1 cellular context compared by ENCODE assay signal in genomic region chr16:31142109-31143035, GRCh38.
A peak's percentile ranks its signal among the peaks of the same experiment; 100 is the strongest.
TF ChIP-seq lines count a peak whose summit lies in the region.

No MANE protein-coding gene starts in this region.

TF ChIP-seq in HepG2, 621 proteins besides CTCF, POLR2A, EP300 and RAD21 (continued from another document and continues in another):
- TF ChIP-seq ZBTB49 (CRISPR knock-in tag; IDR thresholded peaks at IDR 0.05; ENCODE audit: borderline replicate concordance) (0 out of 2 replicates have a peak, but pooled peaks have one; percentile 33), TMF1 (CRISPR knock-in tag; IDR thresholded peaks at IDR 0.05; ENCODE audit: low read depth) (peak; percentile 82), RELA (CRISPR knock-in tag; IDR thresholded peaks at IDR 0.05) (peak; percentile 63; the same call in 1 of the 2 replicates), ZNF564 (CRISPR knock-in tag; IDR thresholded peaks at IDR 0.05) (peak; percentile 84), ZBTB10 (CRISPR knock-in tag; IDR thresholded peaks at IDR 0.05; ENCODE audit: borderline replicate concordance) (no peak), ZNF18 (CRISPR knock-in tag; IDR thresholded peaks at IDR 0.05; ENCODE audit: insufficient replicate concordance) (no peak), ZNF333 (CRISPR knock-in tag; IDR thresholded peaks at IDR 0.05; ENCODE audit: borderline replicate concordance) (no peak), PAX8 (CRISPR knock-in tag; IDR thresholded peaks at IDR 0.05; ENCODE audit: borderline replicate concordance) (0 out of 2 replicates have a peak, but pooled peaks have one; percentile 72), NFE2L2 (IDR thresholded peaks at IDR 0.05; ENCODE audit: low read length) (no peak), ZNF3 (CRISPR knock-in tag; IDR thresholded peaks at IDR 0.05) (no peak), MED8 (CRISPR knock-in tag; IDR thresholded peaks at IDR 0.05; ENCODE audit: insufficient replicate concordance) (peak; percentile 69), ZNF337 (CRISPR knock-in tag; IDR thresholded peaks at IDR 0.05; ENCODE audit: borderline replicate concordance, low read depth) (peak; percentile 57; the same call in 1 of the 2 replicates), ZNF367 (CRISPR knock-in tag; IDR thresholded peaks at IDR 0.05; ENCODE audit: borderline replicate concordance) (no peak), ZNF512 (CRISPR knock-in tag; IDR thresholded peaks at IDR 0.05) (no peak), HNF1B (CRISPR knock-in tag; IDR thresholded peaks at IDR 0.05) (peak; percentile 96), ZNF703 (CRISPR knock-in tag; IDR thresholded peaks at IDR 0.05; ENCODE audit: borderline replicate concordance) (no peak), HOXA7 (CRISPR knock-in tag; IDR thresholded peaks at IDR 0.05) (no peak), ZNF576 (CRISPR knock-in tag; IDR thresholded peaks at IDR 0.05) (no peak), ZNF547 (CRISPR knock-in tag; IDR thresholded peaks at IDR 0.05) (peak; percentile 81), ZBTB1 (CRISPR knock-in tag; IDR thresholded peaks at IDR 0.05; ENCODE audit: borderline replicate concordance) (no peak), ZMAT3 (CRISPR knock-in tag; conservative IDR thresholded peaks at IDR 0.05) (peak; percentile 74; the same call in 1 of the 2 replicates), ZFP37 (CRISPR knock-in tag; IDR thresholded peaks at IDR 0.05; ENCODE audit: borderline replicate concordance) (no peak), PHF20 (CRISPR knock-in tag; IDR thresholded peaks at IDR 0.05) (0 out of 2 replicates have a peak, but pooled peaks have one; percentile 16), ZNF318 (CRISPR knock-in tag; IDR thresholded peaks at IDR 0.05) (no peak), SAP130 (CRISPR knock-in tag; IDR thresholded peaks at IDR 0.05; ENCODE audit: low read depth) (peak; percentile 91), ZKSCAN8 (CRISPR knock-in tag; IDR thresholded peaks at IDR 0.05; ENCODE audit: borderline replicate concordance) (peak; percentile 67; the same call in 1 of the 2 replicates), ZSCAN29 (CRISPR knock-in tag; conservative IDR thresholded peaks at IDR 0.05) (no peak), ZNF629 (CRISPR knock-in tag; conservative IDR thresholded peaks at IDR 0.05) (no peak), TAF1 (CRISPR knock-in tag; IDR thresholded peaks at IDR 0.05) (no peak; the same call in 1 of the 2 replicates), ZNF879 (CRISPR knock-in tag; IDR thresholded peaks at IDR 0.05) (no peak), FOXO1 (CRISPR knock-in tag; IDR thresholded peaks at IDR 0.05) (no peak; the same call in none of the 2 replicates), MLLT10 (CRISPR knock-in tag; IDR thresholded peaks at IDR 0.05) (no peak), TFDP1 (CRISPR knock-in tag; IDR thresholded peaks at IDR 0.05; ENCODE audit: borderline replicate concordance) (peak; percentile 86), ZNF431 (CRISPR knock-in tag; IDR thresholded peaks at IDR 0.05; ENCODE audit: borderline replicate concordance, low read depth) (peak; percentile 82; the same call in 1 of the 2 replicates), ZNF30 (CRISPR knock-in tag; IDR thresholded peaks at IDR 0.05) (no peak), MIER3 (CRISPR knock-in tag; IDR thresholded peaks at IDR 0.05; ENCODE audit: borderline replicate concordance) (peak; percentile 87; the same call in 1 of the 2 replicates), ZKSCAN5 (CRISPR knock-in tag; IDR thresholded peaks at IDR 0.05) (no peak), ZNF557 (CRISPR knock-in tag; IDR thresholded peaks at IDR 0.05) (no peak), ZSCAN12 (CRISPR knock-in tag; IDR thresholded peaks at IDR 0.05) (no peak), TGIF2 (CRISPR knock-in tag; IDR thresholded peaks at IDR 0.05) (peak; percentile 60; the same call in 1 of the 2 replicates)
